ENCODE assay signal across 18 cellular contexts in the genomic region with DNA sequence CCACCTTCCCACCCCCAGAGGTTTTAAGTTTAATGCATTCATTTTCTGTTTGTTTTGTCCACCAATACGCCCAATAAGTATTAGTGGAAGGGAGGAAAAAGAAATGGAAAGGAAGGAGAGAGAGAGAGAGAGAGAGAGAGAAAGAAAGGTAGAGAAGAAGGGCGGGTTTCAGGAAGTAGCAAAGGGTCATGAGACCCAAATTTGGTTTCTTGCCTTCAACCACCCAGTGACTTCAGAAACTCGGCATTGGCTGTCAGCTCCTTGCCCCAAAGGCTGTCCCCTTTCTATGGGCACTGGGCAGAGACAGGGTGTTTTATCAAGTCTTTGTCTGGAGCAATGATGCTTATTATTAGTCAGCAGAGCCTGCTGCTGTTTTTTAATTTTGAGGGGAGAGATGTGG.
"Had no signal": no experiment of that assay in that cellular context is flagged by ENCODE, and none has a peak within 500 bp of the region (broad histone marks: within the 10 kb centered on the region; RNA-seq: fewer than 3 reads in every experiment).

No MANE protein-coding gene starts in this region.

- H3K36me3 ChIP-seq: esophagus muscularis mucosa, gastrocnemius medialis, heart right ventricle, right atrium auricular region, sigmoid colon had no signal

- H3K9me3 ChIP-seq: esophagus muscularis mucosa, gastrocnemius medialis, heart right ventricle, right atrium auricular region, sigmoid colon had no signal

- DNase-seq: effector memory CD8-positive, alpha-beta T cell; gastrocnemius medialis; heart right ventricle; hypothalamus; islet precursor cell; mammary epithelial cell; naive thymus-derived CD4-positive, alpha-beta T cell; nephron progenitor cell; posterior cingulate gyrus; sigmoid colon; stimulated activated CD4-positive, alpha-beta T cell treated with anti-CD3 and anti-CD28 coated beads, Interleukin-2, amount 100 ng/mL, for 24 hours; stimulated activated naive CD4-positive, alpha-beta T cell treated with Interleukin-2 at 50 U/mL for 16 hours; trophoblast cell had no signal

- H3K27ac ChIP-seq: epithelial cell of prostate, esophagus muscularis mucosa, gastrocnemius medialis, heart right ventricle, right atrium auricular region, sigmoid colon, skin epidermis had no signal

- H3K27me3 ChIP-seq: esophagus muscularis mucosa, gastrocnemius medialis, heart right ventricle, right atrium auricular region, sigmoid colon had no signal

- H3K4me1 ChIP-seq: esophagus muscularis mucosa, gastrocnemius medialis, right atrium auricular region, sigmoid colon had no signal

- H3K4me3 ChIP-seq: esophagus muscularis mucosa, gastrocnemius medialis, right atrium auricular region, sigmoid colon, skin epidermis had no signal

- ATAC-seq: effector memory CD8-positive, alpha-beta T cell; gastrocnemius medialis; heart right ventricle; left lobe of liver; naive thymus-derived CD4-positive, alpha-beta T cell had no signal
